21 cellular contexts compared by ENCODE assay signal in the genomic region with DNA sequence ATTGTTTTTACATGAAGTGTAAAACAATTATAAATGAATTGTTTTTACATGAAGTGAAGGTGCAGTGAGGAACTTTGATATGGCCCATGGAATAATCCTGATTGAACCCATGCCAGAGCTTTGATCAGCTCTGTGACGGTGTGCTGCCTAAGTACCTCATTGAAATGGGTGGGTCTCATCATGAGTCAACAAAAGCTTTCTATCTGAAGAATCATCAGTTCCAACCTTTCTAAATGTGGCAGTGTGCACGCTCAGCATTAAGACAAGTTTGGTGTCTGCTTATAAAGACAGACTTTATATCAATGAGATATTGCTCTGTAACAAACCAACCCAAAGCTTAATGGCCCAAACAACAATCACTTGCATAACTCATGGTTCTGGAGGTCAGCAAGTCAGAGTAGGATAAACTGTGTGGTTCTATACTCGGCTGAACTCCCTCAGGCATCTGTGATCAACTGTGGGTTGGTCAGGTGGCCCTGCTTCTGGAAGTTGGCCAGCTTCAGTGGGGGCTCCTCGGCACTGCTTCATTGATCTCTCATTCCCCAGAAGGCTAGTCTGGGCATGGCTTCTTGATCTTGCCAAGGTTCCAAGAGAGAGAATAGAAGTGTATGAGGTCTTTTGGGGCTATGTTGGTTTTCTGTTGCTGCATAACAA.
A peak's percentile ranks its signal among the peaks of the same experiment; 100 is the strongest.
DNase-seq lines count a peak whose midpoint lies in the region; ATAC-seq lines count a peak whose summit lies in the region.
"Had no signal": no experiment of that assay in that cellular context is flagged by ENCODE, and none has a peak within 500 bp of the region (broad histone marks: within the 10 kb centered on the region; RNA-seq: fewer than 3 reads in every experiment).

No MANE protein-coding gene starts in this region.

- H3K36me3 Mint-ChIP-seq in T-helper 17 cell (ENCODE audit: low read depth), result no peaks in the 10 kb centered on the region
- H3K36me3 Mint-ChIP-seq: CD4-positive, alpha-beta memory T cell had no signal

- H3K27ac Mint-ChIP-seq in T-helper 17 cell, result no peak overlapping the region
- H3K27ac Mint-ChIP-seq: CD4-positive, alpha-beta memory T cell had no signal

- DNase-seq in DMS79 treated with DMSO at 0.1 percent for 48 hours (lab: John Stamatoyannopoulos, UW) (peak; percentile 4), DMS79 (lab: John Stamatoyannopoulos, UW) (no peak), M059J (ENCODE audit: low read depth) (peak; percentile 41), epithelial cell of prostate (ENCODE audit: low read depth, low spot score) (peak; percentile 31), kidney tubule cell (ENCODE audit: low spot score) (peak; percentile 61), T-helper 17 cell (no peak)
- DNase-seq: 8988T; BE2C; CD4-positive, alpha-beta memory T cell; GDM1; GM23248; HCEC 1CT; KG1; NCI-H146; NCI-H2081 treated with DMSO at 0.1 percent for 48 hours; NCI-H69; SK-N-SH had no signal

- no peaks in the 10 kb centered on the region for H3K9me3 ChIP-seq in T-helper 17 cell (ENCODE audit: control insufficient read depth, low read length, poor library complexity, severe bottlenecking)
- H3K9me3 ChIP-seq: BE2C, SK-N-SH had no signal

- peaks cover 6% of the 10 kb centered on the region for H3K4me1 Mint-ChIP-seq in T-helper 17 cell

- no peak overlapping the region for H3K4me3 Mint-ChIP-seq in T-helper 17 cell
- H3K4me3 Mint-ChIP-seq: CD4-positive, alpha-beta memory T cell had no signal

- peak overlapping the region; percentile 56 for H3K27ac ChIP-seq in epithelial cell of prostate
- H3K27ac ChIP-seq: GM23248 had no signal

- H3K27me3 Mint-ChIP-seq in T-helper 17 cell, result no peaks in the 10 kb centered on the region
- H3K27me3 Mint-ChIP-seq: CD4-positive, alpha-beta memory T cell had no signal

- ATAC-seq in HG02763 (IDR thresholded peaks at IDR 0.05; ENCODE audit: unreplicated experiment), result no peak
- ATAC-seq in HG03159 (IDR thresholded peaks at IDR 0.05; ENCODE audit: unreplicated experiment), result no peak
- ATAC-seq in T-helper 17 cell, result no peak
- ATAC-seq: Panc1, Right ventricle myocardium inferior had no signal

Comparison
In these comparisons a context has a peak if more than half of its experiments do, and no peak if none do; other contexts are left out.
1. DNase-seq: peak in DMS79 treated with DMSO at 0.1 percent for 48 hours (single experiment), M059J (single experiment), epithelial cell of prostate (single experiment) and kidney tubule cell (single experiment); none in DMS79 (single experiment) and T-helper 17 cell (0 of 3).